14 cellular contexts compared by ENCODE assay signal in the genomic region with DNA sequence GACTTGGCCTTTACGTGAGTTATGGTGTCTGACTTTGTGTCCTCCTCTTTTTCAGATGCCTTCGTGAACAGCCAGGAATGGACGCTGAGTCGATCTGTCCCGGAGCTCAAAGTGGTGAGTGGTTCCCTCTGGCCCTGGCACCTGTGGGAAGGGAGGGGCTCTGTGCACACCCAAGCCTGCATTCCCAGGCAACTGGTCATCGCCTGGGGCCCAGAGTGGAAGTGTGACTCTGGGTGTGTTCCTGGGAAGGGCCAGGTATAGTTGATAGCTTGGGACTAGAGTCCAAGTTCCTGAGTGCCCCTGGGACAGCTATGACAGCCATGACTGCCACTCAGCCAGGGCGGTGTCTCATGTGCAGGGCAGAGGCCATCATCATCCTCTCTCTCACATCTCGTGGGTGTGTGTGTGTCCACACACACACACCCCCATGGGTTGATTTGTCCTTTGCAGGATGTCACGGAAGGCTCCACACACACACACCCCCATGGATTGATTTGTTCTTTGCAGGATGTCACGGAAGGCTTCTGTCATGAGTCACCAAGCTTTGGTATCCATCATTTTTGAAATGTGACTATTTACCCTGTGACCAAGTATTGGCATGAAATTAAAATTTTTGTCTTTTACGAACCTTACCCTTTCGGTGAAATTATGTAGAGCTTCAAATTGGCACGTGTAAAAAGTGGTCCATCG.
A peak's percentile ranks its signal among the peaks of the same experiment; 100 is the strongest.
DNase-seq lines count a peak whose midpoint lies in the region; ATAC-seq, FAIRE-seq and TF ChIP-seq lines count a peak whose summit lies in the region.
"Had no signal": no experiment of that assay in that cellular context is flagged by ENCODE, and none has a peak within 500 bp of the region (broad histone marks: within the 10 kb centered on the region; RNA-seq: fewer than 3 reads in every experiment).

No MANE protein-coding gene starts in this region.

- peak overlapping the region; percentile 56 for H3K4me2 ChIP-seq in astrocyte (ENCODE audit: low read length)

- H3K79me2 ChIP-seq in astrocyte (ENCODE audit: insufficient read depth, low read length), result peaks cover 4% of the 10 kb centered on the region

- FAIRE-seq in astrocyte (lab: Jason Lieb, UNC), result peak; percentile 65

- H4K20me1 ChIP-seq in astrocyte (ENCODE audit: insufficient read depth, low read length), result peaks cover 47% of the 10 kb centered on the region

- no peaks in the 10 kb centered on the region for H3K36me3 ChIP-seq in astrocyte (ENCODE audit: insufficient read depth, low read length)
- H3K36me3 ChIP-seq in suprapubic skin, result peaks cover 6% of the 10 kb centered on the region

- no peak for TF ChIP-seq POLR2A in suprapubic skin (IDR thresholded peaks at IDR 0.05)

- H3K4me3 Mint-ChIP-seq in astrocyte (ENCODE audit: unreplicated experiment), result peak overlapping the region; percentile 27
- H3K4me3 Mint-ChIP-seq in activated naive CD8-positive, alpha-beta T cell treated with anti-CD3 and anti-CD28 coated beads for 36 hours, result no peak overlapping the region
- H3K4me3 Mint-ChIP-seq: activated T-cell treated with anti-CD3 and anti-CD28 coated beads, Interleukin-2, amount 50 U/mL, for 72 hours; naive B cell had no signal

- H3K9me3 ChIP-seq in astrocyte (ENCODE audit: insufficient read depth, low read depth, low read length) (no peaks in the 10 kb centered on the region), suprapubic skin (no peaks in the 10 kb centered on the region)

- H3K4me1 ChIP-seq in astrocyte (ENCODE audit: insufficient read depth, low read length), result peaks cover 18% of the 10 kb centered on the region
- H3K4me1 ChIP-seq in suprapubic skin, result peaks cover 9% of the 10 kb centered on the region

- no peak overlapping the region for H2AFZ ChIP-seq in astrocyte (ENCODE audit: low read depth, low read length)

- H3K4me1 Mint-ChIP-seq in astrocyte (ENCODE audit: low read depth, unreplicated experiment), result peaks cover 25% of the 10 kb centered on the region
- H3K4me1 Mint-ChIP-seq in activated naive CD8-positive, alpha-beta T cell treated with anti-CD3 and anti-CD28 coated beads for 36 hours, result no peaks in the 10 kb centered on the region
- H3K4me1 Mint-ChIP-seq: naive B cell had no signal

- H3K4me3 ChIP-seq in astrocyte (ENCODE audit: insufficient read depth, low read depth, low read length) (no peak overlapping the region), suprapubic skin (no peak overlapping the region)

- H3K27me3 Mint-ChIP-seq in astrocyte (ENCODE audit: low read depth, unreplicated experiment), result no peaks in the 10 kb centered on the region
- no peaks in the 10 kb centered on the region for H3K27me3 Mint-ChIP-seq in activated naive CD8-positive, alpha-beta T cell treated with anti-CD3 and anti-CD28 coated beads for 36 hours

- no peak for TF ChIP-seq EP300 in suprapubic skin (IDR thresholded peaks at IDR 0.05)

- no peak overlapping the region for H3K9ac ChIP-seq in astrocyte (ENCODE audit: low read length)

- peak; percentile 16 for ATAC-seq in left lobe of liver
- ATAC-seq in HG02981 (IDR thresholded peaks at IDR 0.05; ENCODE audit: unreplicated experiment), result no peak
- ATAC-seq: activated T-cell treated with anti-CD3 and anti-CD28 coated beads, Interleukin-2, amount 50 U/mL, for 72 hours had no signal

- peak; percentile 68 for DNase-seq in HS-5 (ENCODE audit: low read depth)
- DNase-seq in astrocyte (ENCODE audit: low read depth), result peak; percentile 47
- no peak for DNase-seq in left lobe of liver (ENCODE audit: low spot score)
- no peak for DNase-seq in suprapubic skin (ENCODE audit: low spot score in 2 of 2)
- no peak for DNase-seq in activated naive CD8-positive, alpha-beta T cell treated with anti-CD3 and anti-CD28 coated beads for 36 hours
- no peak for DNase-seq in central memory CD4-positive, alpha-beta T cell
- no peak for DNase-seq in NCI-H748 treated with DMSO at 0.1 percent for 48 hours (lab: John Stamatoyannopoulos, UW)
- DNase-seq: activated T-cell treated with anti-CD3 and anti-CD28 coated beads, Interleukin-2, amount 50 U/mL, for 72 hours; caudate nucleus; DND-41; naive B cell; NCI-H1092 treated with DMSO at 0.1 percent for 48 hours had no signal

- peaks cover 7% of the 10 kb centered on the region for H3K36me3 Mint-ChIP-seq in astrocyte (ENCODE audit: low read depth, unreplicated experiment)
- no peaks in the 10 kb centered on the region for H3K36me3 Mint-ChIP-seq in activated naive CD8-positive, alpha-beta T cell treated with anti-CD3 and anti-CD28 coated beads for 36 hours
- H3K36me3 Mint-ChIP-seq: naive B cell had no signal

- H3K27me3 ChIP-seq in astrocyte (ENCODE audit: insufficient read depth, low read length) (no peaks in the 10 kb centered on the region), suprapubic skin (no peaks in the 10 kb centered on the region)

- H3K27ac Mint-ChIP-seq in astrocyte (ENCODE audit: unreplicated experiment), result peak overlapping the region; percentile 34
- H3K27ac Mint-ChIP-seq in activated naive CD8-positive, alpha-beta T cell treated with anti-CD3 and anti-CD28 coated beads for 36 hours, result no peak overlapping the region
- H3K27ac Mint-ChIP-seq: activated T-cell treated with anti-CD3 and anti-CD28 coated beads, Interleukin-2, amount 50 U/mL, for 72 hours; naive B cell had no signal

- TF ChIP-seq CTCF in astrocyte (IDR thresholded peaks at IDR 0.05; ENCODE audit: insufficient read depth, low read depth, low read length), result no peak
- no peak for TF ChIP-seq CTCF in suprapubic skin (IDR thresholded peaks at IDR 0.05)

- H3K9me3 Mint-ChIP-seq in astrocyte (ENCODE audit: unreplicated experiment), result peaks cover 1% of the 10 kb centered on the region
- H3K9me3 Mint-ChIP-seq in activated naive CD8-positive, alpha-beta T cell treated with anti-CD3 and anti-CD28 coated beads for 36 hours, result no peaks in the 10 kb centered on the region
- H3K9me3 Mint-ChIP-seq: activated T-cell treated with anti-CD3 and anti-CD28 coated beads, Interleukin-2, amount 50 U/mL, for 72 hours; stimulated activated effector memory CD8-positive, alpha-beta T cell treated with anti-CD3 and anti-CD28 coated beads, Interleukin-12 subunit alpha, Interleukin-12 subunit beta, amount 100 ng/mL, for 72 hours had no signal

- H3K27ac ChIP-seq in astrocyte (ENCODE audit: low read depth, low read length) (no peak overlapping the region), suprapubic skin (peak overlapping the region; percentile 37)

- WGBS in suprapubic skin, result 69% methylated on average over 13 of the region's 14 CpGs

Comparison
In these comparisons a context has a peak if more than half of its experiments do, and no peak if none do; other contexts are left out.
1. DNase-seq: peak in HS-5 (single experiment) and astrocyte (single experiment); none in left lobe of liver (single experiment), suprapubic skin (0 of 2), activated naive CD8-positive, alpha-beta T cell treated with anti-CD3 and anti-CD28 coated beads for 36 hours (single experiment), central memory CD4-positive, alpha-beta T cell (single experiment) and NCI-H748 treated with DMSO at 0.1 percent for 48 hours (single experiment).